In genomic region chr6:44221291-44221960, GRCh38 we compare ENCODE assay signal across 8 cellular contexts. TPM values are rescaled to one million over a fixed set of nuclear protein-coding genes. Genes with fewer than 3 reads are reported as not detected.
DNase-seq lines count a peak whose midpoint lies in the region; ATAC-seq and TF ChIP-seq lines count a peak whose summit lies in the region.

No MANE protein-coding gene starts in this region.

- TF ChIP-seq CTCF in GM12872 (IDR thresholded peaks at IDR 0.05; ENCODE audit: insufficient read depth, low read depth, low read length) (peak; percentile 97), choroid plexus epithelial cell (conservative IDR thresholded peaks at IDR 0.05; ENCODE audit: low read depth, low read length) (peak; percentile 83)

- peak; percentile 42 for ATAC-seq in HG02981 (IDR thresholded peaks at IDR 0.05; ENCODE audit: unreplicated experiment)
- peak; percentile 58 for ATAC-seq in left lobe of liver

- DNase-seq in NCI-H345 treated with DMSO at 0.1 percent for 48 hours (lab: John Stamatoyannopoulos, UW; ENCODE audit: unreplicated experiment) (peak; percentile 20), choroid plexus epithelial cell (ENCODE audit: low read depth) (peak; percentile 79), left lobe of liver (ENCODE audit: low spot score) (peak; percentile 97), cerebellum (ENCODE audit: low spot score) (no peak)
- DNase-seq in activated CD4-positive, CD25-positive, alpha-beta regulatory T cell treated with anti-CD3 and anti-CD28 coated beads, Interleukin-2, amount 50 U/mL, for 16 hours (ENCODE audit: low read depth, low spot score) = peak; percentile 41
- DNase-seq in stimulated activated CD4-positive, alpha-beta T cell treated with anti-CD3 and anti-CD28 coated beads, Interleukin-2, amount 100 ng/mL, for 48 hours = peak; percentile 68 to 72

- no peak overlapping the region for H3K4me3 ChIP-seq in choroid plexus epithelial cell (ENCODE audit: low read depth, low read length)

RNA-seq across cellular contexts. Expression of gene SLC29A1, which starts 2.0 kb away (rescaled TPM):
- total RNA-seq in left lobe of liver = 37.5 TPM
- 10.8 TPM for total RNA-seq in cerebellum

RNA-seq across cellular contexts. Expression of gene MYMX, which starts 4.7 kb away (rescaled TPM):
- total RNA-seq in left lobe of liver (not detected), cerebellum (not detected)

RNA-seq across cellular contexts. Expression of gene HSP90AB1, which starts 25.5 kb away (rescaled TPM):
- total RNA-seq in left lobe of liver = 187 TPM
- total RNA-seq in cerebellum = 210 TPM

RNA-seq across cellular contexts. Expression of gene SLC35B2, which starts 35.9 kb away (rescaled TPM):
- total RNA-seq in left lobe of liver = 18.4 TPM
- total RNA-seq in cerebellum = 23.9 TPM

RNA-seq across cellular contexts. Expression of gene NFKBIE, which starts 43.9 kb away (rescaled TPM):
- total RNA-seq in left lobe of liver (2.8 TPM), cerebellum (4.5 TPM)
